In the genomic region with DNA sequence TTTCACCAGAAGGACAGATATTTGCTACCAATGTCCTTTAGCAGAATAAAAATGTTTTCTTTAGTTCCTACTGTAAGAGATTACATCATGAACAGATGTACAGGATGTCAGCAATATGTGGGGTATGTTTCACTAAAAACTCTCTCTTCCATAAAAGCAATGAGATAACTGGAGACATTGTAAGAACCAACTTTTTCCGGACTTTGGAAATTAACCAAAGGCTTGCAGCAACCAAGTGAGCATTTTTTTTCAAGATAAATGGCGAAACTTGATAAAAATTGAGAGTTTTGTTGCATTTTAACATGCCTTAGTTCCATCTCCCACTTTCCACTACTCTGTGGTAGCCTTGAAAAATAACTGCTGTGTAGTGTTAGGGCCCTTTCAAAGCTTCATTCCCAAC, we compare ENCODE assay signal across 20 cellular contexts.
"Had no signal": no experiment of that assay in that cellular context is flagged by ENCODE, and none has a peak within 500 bp of the region (broad histone marks: within the 10 kb centered on the region; RNA-seq: fewer than 3 reads in every experiment).

No MANE protein-coding gene starts in this region.

- H3K27ac ChIP-seq: coronary artery, foreskin keratinocyte, gastroesophageal sphincter, heart left ventricle, hepatocyte, ovary, psoas muscle, sigmoid colon, spleen, suprapubic skin had no signal

- H3K9me3 ChIP-seq: gastroesophageal sphincter, ovary, psoas muscle, sigmoid colon, suprapubic skin had no signal

- FAIRE-seq: kidney had no signal

- ATAC-seq: effector memory CD8-positive, alpha-beta T cell; foreskin keratinocyte; gastroesophageal sphincter; heart left ventricle; left lobe of liver; natural killer cell; psoas muscle; right cardiac atrium; stimulated activated naive B cell treated with anti-CD40 and anti-IgM and Interleukin-4, amounts not matched to agents 10 μg/mL and 1 μg/mL and 100 μg/mL, for 72 hours had no signal

- H3K4me3 ChIP-seq: coronary artery, gastroesophageal sphincter, heart left ventricle, hepatocyte, lung, ovary, psoas muscle, sigmoid colon, spleen, suprapubic skin had no signal

- H3K27me3 ChIP-seq: foreskin keratinocyte, gastroesophageal sphincter, heart left ventricle, hepatocyte, ovary, sigmoid colon, spleen, suprapubic skin had no signal

- H3K4me1 ChIP-seq: foreskin keratinocyte, gastroesophageal sphincter, heart left ventricle, psoas muscle, sigmoid colon, spleen, suprapubic skin had no signal

- H3K36me3 ChIP-seq: gastroesophageal sphincter, heart left ventricle, ovary, sigmoid colon, spleen, suprapubic skin had no signal

- DNase-seq: effector memory CD8-positive, alpha-beta T cell; foreskin keratinocyte; heart left ventricle; kidney; natural killer cell; occipital lobe; ovary; posterior cingulate gyrus; psoas muscle; right cardiac atrium; sigmoid colon; spleen; stimulated activated naive B cell treated with anti-CD40 and anti-IgM and Interleukin-4, amounts not matched to agents 10 μg/mL and 1 μg/mL and 100 μg/mL, for 72 hours; trophoblast cell had no signal
